8 cellular contexts compared by ENCODE assay signal in the genomic region with DNA sequence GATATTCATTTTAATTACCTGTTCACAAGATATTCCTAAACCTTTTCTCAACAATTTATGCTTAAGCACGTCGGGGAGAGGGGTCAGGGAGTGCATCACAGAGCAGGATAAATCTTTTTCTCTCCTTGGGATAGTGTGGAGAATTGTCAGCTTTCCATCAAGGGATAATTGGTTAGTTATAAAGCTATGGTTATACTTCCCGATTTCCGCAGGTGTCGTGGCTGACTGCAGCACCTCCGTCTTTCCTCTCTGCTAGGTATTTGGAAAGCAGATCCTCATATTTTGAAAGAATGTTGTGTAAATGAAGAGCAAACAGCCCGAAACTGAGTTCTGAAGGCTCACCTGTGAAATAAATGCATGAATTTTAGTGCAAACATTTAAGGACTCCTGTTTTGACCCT. TPM values are rescaled to one million over a fixed set of nuclear protein-coding genes. Genes with fewer than 3 reads are reported as not detected.
DNase-seq lines count a peak whose midpoint lies in the region; ATAC-seq and TF ChIP-seq lines count a peak whose summit lies in the region.

No MANE protein-coding gene starts in this region.

- TF ChIP-seq POLR2A in breast epithelium (IDR thresholded peaks at IDR 0.05): no peak

- no peak for TF ChIP-seq CTCF in 22Rv1 (IDR thresholded peaks at IDR 0.05)
- no peak for TF ChIP-seq CTCF in breast epithelium (IDR thresholded peaks at IDR 0.05)
- no peak for TF ChIP-seq CTCF in mesothelial cell of epicardium (IDR thresholded peaks at IDR 0.05; ENCODE audit: unreplicated experiment)

- DNase-seq in breast epithelium (ENCODE audit: low spot score in 2 of 2): no peak
- DNase-seq in mesothelial cell of epicardium (ENCODE audit: low spot score in 2 of 2, unreplicated experiment in 2 of 2): no peak
- DNase-seq in superior temporal gyrus (ENCODE audit: extremely low spot score): no peak
- DNase-seq in NCI-H187 (lab: John Stamatoyannopoulos, UW): no peak

- H3K27me3 Mint-ChIP-seq in mesothelial cell of epicardium (ENCODE audit: low read depth): peaks cover 3% of the 10 kb centered on the region

- H3K4me1 ChIP-seq in HUES6 (ENCODE audit: control insufficient read depth, insufficient read depth, low read length): no peaks in the 10 kb centered on the region
- no peaks in the 10 kb centered on the region for H3K4me1 ChIP-seq in breast epithelium

- H3K36me3 ChIP-seq in HUES6 (ENCODE audit: control insufficient read depth, insufficient read depth, low read length) (no peaks in the 10 kb centered on the region), breast epithelium (peaks cover 6% of the 10 kb centered on the region)

- peaks cover 8% of the 10 kb centered on the region for H3K36me3 Mint-ChIP-seq in mesothelial cell of epicardium

- ATAC-seq in HG03095 (IDR thresholded peaks at IDR 0.05; ENCODE audit: unreplicated experiment) (no peak), GM21528 (IDR thresholded peaks at IDR 0.05; ENCODE audit: low FRiP score, unreplicated experiment) (no peak)

- H3K4me3 ChIP-seq in HUES6 (ENCODE audit: low read depth, low read length) (peak overlapping the region; percentile 86), breast epithelium (peak overlapping the region; percentile 71 to 80 (median 72))

- H3K9ac ChIP-seq in HUES6 (ENCODE audit: low read length): peak overlapping the region; percentile 63

- H3K27me3 ChIP-seq in HUES6 (ENCODE audit: control insufficient read depth, insufficient read depth, low read length) (no peaks in the 10 kb centered on the region), breast epithelium (no peaks in the 10 kb centered on the region)

- peaks cover 9% of the 10 kb centered on the region for H3K4me1 Mint-ChIP-seq in mesothelial cell of epicardium

- H3K9me3 Mint-ChIP-seq in mesothelial cell of epicardium: no peaks in the 10 kb centered on the region

- H3K9me3 ChIP-seq in HUES6 (ENCODE audit: control insufficient read depth, insufficient read depth, low read depth, low read length) (no peaks in the 10 kb centered on the region), breast epithelium (no peaks in the 10 kb centered on the region)

- intact Hi-C loops in breast epithelium (cut with DNase I; ENCODE audit: low total_unique reads): no loop called here

- peak overlapping the region; percentile 96 for H3K4me3 Mint-ChIP-seq in mesothelial cell of epicardium

- peak overlapping the region; percentile 100 for H3K27ac Mint-ChIP-seq in mesothelial cell of epicardium

- peak overlapping the region; percentile 81 for H3K27ac ChIP-seq in 22Rv1
- H3K27ac ChIP-seq in HUES6 (ENCODE audit: low read depth, low read length): no peak overlapping the region
- H3K27ac ChIP-seq in breast epithelium: peak overlapping the region; percentile 89 to 95

RNA-seq across cellular contexts. Expression of gene DYNC2LI1, which starts 0.8 kb away (rescaled TPM):
- 10 to 100 TPM; 30.9 to 52.1 (median 40.6) TPM for total RNA-seq in breast epithelium
- total RNA-seq in mesothelial cell of epicardium: 29.2 to 31.0 TPM (median 30.7 TPM) in 3 replicates
